ENCODE assay signal across 13 cellular contexts in genomic region chr12:79844693-79845092, GRCh38.
DNase-seq lines count a peak whose midpoint lies in the region; ATAC-seq, FAIRE-seq and TF ChIP-seq lines count a peak whose summit lies in the region.
"Had no signal": no experiment of that assay in that cellular context is flagged by ENCODE, and none has a peak within 500 bp of the region (broad histone marks: within the 10 kb centered on the region; RNA-seq: fewer than 3 reads in every experiment).

No MANE protein-coding gene starts in this region.

- H3K4me3 ChIP-seq in A549 (no peak overlapping the region), hepatocyte (no peak overlapping the region), upper lobe of right lung (no peak overlapping the region)

- no peak for TF ChIP-seq RAD21 in A549 (conservative IDR thresholded peaks at IDR 0.05 in 1 of 2, IDR thresholded peaks at IDR 0.05 in 1 of 2)

- DNase-seq in A549 (ENCODE audit: low read depth in 1 of 2, low spot score in 1 of 2) = peak; percentile 8 to 74
- DNase-seq in HCEC 1CT = peak; percentile 78
- DNase-seq in activated T-helper 1 cell treated with anti-CD3 and anti-CD28 coated beads, Interleukin-12 subunit alpha, Interleukin-12 subunit beta, Interleukin-2, Interleukin-4 antibody, amounts not matched to agents 30 ng/mL and 10 ng/mL and 1 ng/mL, durations not matched to agents 14 hours and 24 hours and 36 hours (ENCODE audit: low spot score) = no peak
- peak; percentile 25 for DNase-seq in hepatocyte (ENCODE audit: low spot score)
- DNase-seq in T-helper 9 cell = no peak
- DNase-seq in D721Med (ENCODE audit: insufficient read length, low spot score) = no peak
- no peak for DNase-seq in upper lobe of right lung
- DNase-seq: activated CD4-positive, CD25-positive, alpha-beta regulatory T cell; NCI-H510A; occipital lobe had no signal

- H3K4me1 ChIP-seq in A549 = peaks cover 20% of the 10 kb centered on the region
- H3K4me1 ChIP-seq in hepatocyte (ENCODE audit: insufficient read depth) = peaks cover 5% of the 10 kb centered on the region
- H3K4me1 ChIP-seq in upper lobe of right lung = peaks cover 22% of the 10 kb centered on the region

- H3K27ac ChIP-seq in A549 = peak overlapping the region in 1 of 2 experiments; percentile 54; a peak in 1 of 6 replicates
- H3K27ac ChIP-seq in hepatocyte = no peak overlapping the region
- H3K27ac ChIP-seq in upper lobe of right lung = no peak overlapping the region
- H3K27ac ChIP-seq: C4-2B had no signal

- TF ChIP-seq POLR2A in A549 (IDR thresholded peaks at IDR 0.05; ENCODE audit: low read length) = no peak

- no peak for FAIRE-seq in A549 (lab: Jason Lieb, UNC)
- no peak for FAIRE-seq in D721Med (lab: Jason Lieb, UNC)

- peaks cover 84% of the 10 kb centered on the region for H3K79me2 ChIP-seq in hepatocyte

- H3K27me3 ChIP-seq in hepatocyte (no peaks in the 10 kb centered on the region), upper lobe of right lung (no peaks in the 10 kb centered on the region)

- H3K27me3 Mint-ChIP-seq in activated T-helper 1 cell treated with anti-CD3 and anti-CD28 coated beads, Interleukin-12 subunit alpha, Interleukin-12 subunit beta, Interleukin-2, Interleukin-4 antibody, amounts not matched to agents 30 ng/mL and 10 ng/mL and 1 ng/mL, durations not matched to agents 14 hours and 24 hours and 36 hours (ENCODE audit: insufficient read depth) = no peaks in the 10 kb centered on the region
- H3K27me3 Mint-ChIP-seq: activated naive CD8-positive, alpha-beta T cell had no signal

- H3K4me1 Mint-ChIP-seq in activated T-helper 1 cell treated with anti-CD3 and anti-CD28 coated beads, Interleukin-12 subunit alpha, Interleukin-12 subunit beta, Interleukin-2, Interleukin-4 antibody, amounts not matched to agents 30 ng/mL and 10 ng/mL and 1 ng/mL, durations not matched to agents 14 hours and 24 hours and 36 hours (ENCODE audit: low read depth) = peaks cover 50% of the 10 kb centered on the region

- CTCF ChIA-PET in A549 (lab: Yijun Ruan, JAX) = no interaction called here

- ATAC-seq in A549 (peak; percentile 86 to 97), GM19397 (IDR thresholded peaks at IDR 0.05; ENCODE audit: unreplicated experiment) (no peak), upper lobe of right lung (no peak)

- H3K9me3 ChIP-seq in A549 (peaks cover 3% of the 10 kb centered on the region; the same call in 1 of the 3 replicates), hepatocyte (ENCODE audit: low read depth) (no peaks in the 10 kb centered on the region), upper lobe of right lung (no peaks in the 10 kb centered on the region)

- peak overlapping the region; percentile 6 for H3K27ac Mint-ChIP-seq in activated T-helper 1 cell treated with anti-CD3 and anti-CD28 coated beads, Interleukin-12 subunit alpha, Interleukin-12 subunit beta, Interleukin-2, Interleukin-4 antibody, amounts not matched to agents 30 ng/mL and 10 ng/mL and 1 ng/mL, durations not matched to agents 14 hours and 24 hours and 36 hours
- H3K27ac Mint-ChIP-seq: activated naive CD8-positive, alpha-beta T cell had no signal

- peaks cover 20% of the 10 kb centered on the region for H3K9me3 Mint-ChIP-seq in activated T-helper 1 cell treated with anti-CD3 and anti-CD28 coated beads, Interleukin-12 subunit alpha, Interleukin-12 subunit beta, Interleukin-2, Interleukin-4 antibody, amounts not matched to agents 30 ng/mL and 10 ng/mL and 1 ng/mL, durations not matched to agents 14 hours and 24 hours and 36 hours

- POLR2A ChIA-PET in A549 (lab: Yijun Ruan, JAX) = no interaction called here

- no peak for TF ChIP-seq CTCF in A549 (IDR thresholded peaks at IDR 0.05)
- no peak for TF ChIP-seq CTCF in hepatocyte (IDR thresholded peaks at IDR 0.05; ENCODE audit: poor library complexity)
- TF ChIP-seq CTCF in D721Med (IDR thresholded peaks at IDR 0.05; ENCODE audit: insufficient read depth, missing control alignments) = no peak
- TF ChIP-seq CTCF in upper lobe of right lung (IDR thresholded peaks at IDR 0.05) = no peak

- H3K36me3 Mint-ChIP-seq in activated T-helper 1 cell treated with anti-CD3 and anti-CD28 coated beads, Interleukin-12 subunit alpha, Interleukin-12 subunit beta, Interleukin-2, Interleukin-4 antibody, amounts not matched to agents 30 ng/mL and 10 ng/mL and 1 ng/mL, durations not matched to agents 14 hours and 24 hours and 36 hours (ENCODE audit: low read depth) = peaks cover 37% of the 10 kb centered on the region

- H3K4me3 Mint-ChIP-seq in activated T-helper 1 cell treated with anti-CD3 and anti-CD28 coated beads, Interleukin-12 subunit alpha, Interleukin-12 subunit beta, Interleukin-2, Interleukin-4 antibody, amounts not matched to agents 30 ng/mL and 10 ng/mL and 1 ng/mL, durations not matched to agents 14 hours and 24 hours and 36 hours = no peak overlapping the region
- H3K4me3 Mint-ChIP-seq: activated naive CD8-positive, alpha-beta T cell had no signal

- no peak overlapping the region for H2AFZ ChIP-seq in hepatocyte

- H3K4me2 ChIP-seq in A549 = peak overlapping the region; percentile 33
- H3K4me2 ChIP-seq in hepatocyte = no peak overlapping the region

- H3K36me3 ChIP-seq in hepatocyte (replicated peaks; ENCODE audit: insufficient read depth, low read depth) = no peaks in the 10 kb centered on the region
- H3K36me3 ChIP-seq in upper lobe of right lung = peaks cover 16% of the 10 kb centered on the region

- H3K9me2 ChIP-seq in hepatocyte (replicated peaks; ENCODE audit: insufficient read depth) = no peaks in the 10 kb centered on the region

- H4K20me1 ChIP-seq in hepatocyte (ENCODE audit: insufficient read depth, poor library complexity, severe bottlenecking) = peaks cover 5% of the 10 kb centered on the region

- intact Hi-C loops in activated T-helper 1 cell treated with anti-CD3 and anti-CD28 coated beads, Interleukin-12 subunit alpha, Interleukin-12 subunit beta, Interleukin-2, Interleukin-4 antibody, amounts not matched to agents 30 ng/mL and 10 ng/mL and 1 ng/mL, durations not matched to agents 14 hours and 24 hours and 36 hours (cut with micrococcal nuclease) = no loop called here
- intact Hi-C loops in upper lobe of right lung (cut with DNase I) = no loop called here

- TF ChIP-seq EP300 in A549 (IDR thresholded peaks at IDR 0.05) = no peak

TF ChIP-seq in A549, 52 proteins besides CTCF, POLR2A, EP300 and RAD21:
- no peak for TF ChIP-seq FOSL2 (IDR thresholded peaks at IDR 0.05)
- peak; percentile 70 for TF ChIP-seq FOSL2 (CRISPR knock-in tag; IDR thresholded peaks at IDR 0.05)
- no peak for TF ChIP-seq KDM1A (IDR thresholded peaks at IDR 0.05; ENCODE audit: low read depth)
- TF ChIP-seq, protein P1, sequence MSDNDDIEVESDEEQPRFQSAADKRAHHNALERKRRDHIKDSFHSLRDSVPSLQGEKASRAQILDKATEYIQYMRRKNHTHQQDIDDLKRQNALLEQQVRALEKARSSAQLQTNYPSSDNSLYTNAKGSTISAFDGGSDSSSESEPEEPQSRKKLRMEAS (IDR thresholded peaks at IDR 0.05) = 0 out of 2 replicates have a peak, but pooled peaks have one; percentile 30
- no peak for TF ChIP-seq EHMT2 (IDR thresholded peaks at IDR 0.05; ENCODE audit: low read depth)

Comparison
In these comparisons a context has a peak if more than half of its experiments do, and no peak if none do; other contexts are left out.
1. ATAC-seq: peak in A549 (2 of 2); none in GM19397 (single experiment) and upper lobe of right lung (single experiment).
2. DNase-seq: peak in A549 (2 of 2), HCEC 1CT (single experiment) and hepatocyte (single experiment); none in activated T-helper 1 cell treated with anti-CD3 and anti-CD28 coated beads, Interleukin-12 subunit alpha, Interleukin-12 subunit beta, Interleukin-2, Interleukin-4 antibody, amounts not matched to agents 30 ng/mL and 10 ng/mL and 1 ng/mL, durations not matched to agents 14 hours and 24 hours and 36 hours (single experiment), T-helper 9 cell (single experiment), D721Med (single experiment) and upper lobe of right lung (single experiment).